ENCODE assay signal across 17 cellular contexts in genomic region chr10:125054216-125054615, GRCh38.
DNase-seq lines count a peak whose midpoint lies in the region; ATAC-seq and TF ChIP-seq lines count a peak whose summit lies in the region.
"Had no signal": no experiment of that assay in that cellular context is flagged by ENCODE, and none has a peak within 500 bp of the region (broad histone marks: within the 10 kb centered on the region; RNA-seq: fewer than 3 reads in every experiment).

No MANE protein-coding gene starts in this region.

- H3K27me3 Mint-ChIP-seq in osteocyte (ENCODE audit: unreplicated experiment) = no peaks in the 10 kb centered on the region

- peak overlapping the region; percentile 39 for H3K27ac ChIP-seq in RWPE1
- peak overlapping the region in 3 of 4 donors; percentile 29 to 88 (median 36) for H3K27ac ChIP-seq in gastroesophageal sphincter
- peak overlapping the region in 2 of 3 donors; percentile 53 to 75 for H3K27ac ChIP-seq in thyroid gland

- no peak for DNase-seq in RWPE1 (ENCODE audit: low spot score)
- no peak for DNase-seq in osteocyte (ENCODE audit: extremely low spot score, unreplicated experiment)
- DNase-seq in thyroid gland = no peak
- DNase-seq in HUDEP-2 (lab: John Stamatoyannopoulos, UW; ENCODE audit: unreplicated experiment in 76 of 76) = no peak
- DNase-seq: ACHN; BE2C; CD8-positive, alpha-beta memory T cell; H7; MM.1S; NCI-H1105 treated with DMSO at 0.1 percent for 48 hours; NCI-H187; PC-3 had no signal

- TF ChIP-seq EP300 in gastroesophageal sphincter (IDR thresholded peaks at IDR 0.05) = no peak

- POLR2A ChIA-PET in RWPE1 (lab: Yijun Ruan, JAX; ENCODE audit: low non-redundant PET) = no interaction called here

- H3K36me3 ChIP-seq in gastroesophageal sphincter (no peaks in the 10 kb centered on the region), thyroid gland (no peaks in the 10 kb centered on the region)

- H3K36me3 Mint-ChIP-seq in osteocyte (ENCODE audit: unreplicated experiment) = peaks cover 11% of the 10 kb centered on the region
- H3K36me3 Mint-ChIP-seq: CD8-positive, alpha-beta memory T cell had no signal

- H3K9me3 Mint-ChIP-seq in osteocyte (ENCODE audit: unreplicated experiment) = no peaks in the 10 kb centered on the region
- H3K9me3 Mint-ChIP-seq: CD8-positive, alpha-beta memory T cell had no signal

- no peak overlapping the region for H3K4me3 Mint-ChIP-seq in osteocyte (ENCODE audit: unreplicated experiment)

- peak overlapping the region; percentile 4 for H3K27ac Mint-ChIP-seq in osteocyte (ENCODE audit: unreplicated experiment)
- H3K27ac Mint-ChIP-seq: CD8-positive, alpha-beta memory T cell had no signal

- H3K4me1 ChIP-seq in gastroesophageal sphincter = peaks cover 15 to 87% (median 54%) of the 10 kb centered on the region in 3 donors
- peaks cover 77 to 89% of the 10 kb centered on the region in 2 donors for H3K4me1 ChIP-seq in thyroid gland

- H3K4me3 ChIP-seq in gastroesophageal sphincter (no peak overlapping the region), thyroid gland (replicated peaks in 1 of 3) (no peak overlapping the region)

- TF ChIP-seq POLR2A in gastroesophageal sphincter (IDR thresholded peaks at IDR 0.05) (no peak), thyroid gland (IDR thresholded peaks at IDR 0.05) (no peak)

- H3K27me3 ChIP-seq in gastroesophageal sphincter (no peaks in the 10 kb centered on the region), thyroid gland (no peaks in the 10 kb centered on the region)
- H3K27me3 ChIP-seq: BE2C had no signal

- ATAC-seq in gastroesophageal sphincter = no peak
- no peak for ATAC-seq in HG03342 (IDR thresholded peaks at IDR 0.05; ENCODE audit: unreplicated experiment)
- ATAC-seq in GM21529 (IDR thresholded peaks at IDR 0.05; ENCODE audit: unreplicated experiment) = no peak
- no peak for ATAC-seq in GM18858 (IDR thresholded peaks at IDR 0.05; ENCODE audit: unreplicated experiment)
- ATAC-seq: HepG2, PC-3 had no signal

- H3K4me1 Mint-ChIP-seq in osteocyte (ENCODE audit: unreplicated experiment) = peaks cover 61% of the 10 kb centered on the region
- H3K4me1 Mint-ChIP-seq: CD8-positive, alpha-beta memory T cell had no signal

- WGBS in gastroesophageal sphincter (ENCODE audit: low coverage in 1 of 2), 2 donors = no CpG with 5 or more reads among the region's 3 CpGs
- 92 to 94% methylated on average over 3 of the region's 3 CpGs for WGBS in thyroid gland, 2 donors

- TF ChIP-seq CTCF in RWPE1 (conservative IDR thresholded peaks at IDR 0.05; ENCODE audit: low read depth) (no peak), gastroesophageal sphincter (IDR thresholded peaks at IDR 0.05) (no peak), osteocyte (IDR thresholded peaks at IDR 0.05) (no peak), thyroid gland (IDR thresholded peaks at IDR 0.05) (no peak)

- intact Hi-C loops in thyroid gland (cut with DNase I) = loop anchor here (10.0 kb wide), 1 partner anchor 139 kb away; no protein-coding TSS in a partner anchor

- no peaks in the 10 kb centered on the region for H3K9me3 ChIP-seq in gastroesophageal sphincter
- H3K9me3 ChIP-seq in thyroid gland = no peaks in the 10 kb centered on the region
- H3K9me3 ChIP-seq: BE2C had no signal

- CTCF ChIA-PET in RWPE1 (lab: Yijun Ruan, JAX) = interaction anchor here (0.6 kb wide), 1 partner anchor 575 kb away, joined by 4 read pairs; no protein-coding TSS in a partner anchor
